24 cellular contexts compared by ENCODE assay signal in the genomic region with DNA sequence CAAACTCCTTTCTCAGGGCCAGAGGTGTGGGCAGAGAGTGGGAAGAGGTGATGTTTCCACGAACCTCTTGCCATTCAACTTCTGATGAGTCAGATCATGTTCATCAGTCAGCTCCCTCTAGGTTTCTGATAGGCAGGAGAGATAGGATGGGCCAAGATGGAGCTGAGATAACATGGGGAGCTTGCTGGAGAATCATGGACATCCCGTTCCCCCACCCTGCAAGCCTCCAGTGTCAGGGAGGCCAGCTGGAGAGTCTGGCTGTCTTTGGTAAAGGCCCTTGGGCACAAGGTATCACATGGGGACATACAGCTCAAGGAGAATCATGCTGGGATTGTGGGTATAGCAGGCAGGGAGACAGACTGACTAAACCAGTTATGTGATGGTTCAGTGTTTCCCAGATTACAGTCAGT.
DNase-seq lines count a peak whose midpoint lies in the region; ATAC-seq and TF ChIP-seq lines count a peak whose summit lies in the region.
"Had no signal": no experiment of that assay in that cellular context is flagged by ENCODE, and none has a peak within 500 bp of the region (broad histone marks: within the 10 kb centered on the region; RNA-seq: fewer than 3 reads in every experiment).

No MANE protein-coding gene starts in this region.

- no peak for TF ChIP-seq CTCF in body of pancreas (IDR thresholded peaks at IDR 0.05)

- no peaks in the 10 kb centered on the region for H3K9me3 ChIP-seq in body of pancreas
- H3K9me3 ChIP-seq: A549, BLaER1, gastrocnemius medialis, left lung, MG63, transverse colon had no signal

- H3K27ac ChIP-seq in body of pancreas = peak overlapping the region in 3 of 4 donors; percentile 32 to 48 (median 40)
- H3K27ac ChIP-seq: A549, BLaER1, dorsolateral prefrontal cortex, gastrocnemius medialis, left lung, transverse colon had no signal

- H3K27me3 Mint-ChIP-seq in activated naive CD4-positive, alpha-beta T cell treated with anti-CD3 and anti-CD28 coated beads, Interleukin-2, amount 10 ng/mL, durations not matched to agents 7 days and 5 days = no peaks in the 10 kb centered on the region

- no peak overlapping the region for H3K4me3 Mint-ChIP-seq in activated naive CD4-positive, alpha-beta T cell treated with anti-CD3 and anti-CD28 coated beads, Interleukin-2, amount 10 ng/mL, durations not matched to agents 7 days and 5 days
- H3K4me3 Mint-ChIP-seq: stimulated activated naive B cell treated with anti-CD40 and anti-IgM and Interleukin-4, amounts not matched to agents 10 μg/mL and 1 μg/mL and 100 μg/mL, for 72 hours had no signal

- H3K4me3 ChIP-seq in body of pancreas = no peak overlapping the region
- H3K4me3 ChIP-seq: A549, BLaER1, dorsolateral prefrontal cortex, gastrocnemius medialis, left lung, MG63, transverse colon had no signal

- no peak for DNase-seq in Right ventricle myocardium inferior (ENCODE audit: missing footprints)
- no peak for DNase-seq in cardiac septum (ENCODE audit: low spot score)
- no peak for DNase-seq in body of pancreas
- peak; percentile 65 for DNase-seq in islet precursor cell
- DNase-seq in stimulated activated naive CD4-positive, alpha-beta T cell (lab: John Stamatoyannopoulos, UW) = no peak
- DNase-seq in activated naive CD4-positive, alpha-beta T cell treated with anti-CD3 and anti-CD28 coated beads, Interleukin-2, amount 10 ng/mL, durations not matched to agents 7 days and 5 days = no peak
- DNase-seq in NCI-H2196 (lab: John Stamatoyannopoulos, UW; ENCODE audit: unreplicated experiment) = no peak
- DNase-seq: activated CD4-positive, alpha-beta T cell treated with anti-CD3 and anti-CD28 coated beads for 48 hours; caudate nucleus; dorsolateral prefrontal cortex; erythroblast; gastrocnemius medialis; left lung; MG63; NCI-H1436 treated with DMSO at 0.1 percent for 48 hours; NCI-H2171 treated with DMSO at 0.1 percent for 48 hours; NCI-H748 treated with DMSO at 0.1 percent for 48 hours; stimulated activated naive B cell treated with anti-CD40 and anti-IgM and Interleukin-4, amounts not matched to agents 10 μg/mL and 1 μg/mL and 100 μg/mL, for 72 hours; transverse colon had no signal

- CTCF ChIA-PET in activated naive CD4-positive, alpha-beta T cell treated with anti-CD3 and anti-CD28 coated beads, Interleukin-2, amount 10 ng/mL, durations not matched to agents 7 days and 5 days (lab: Charles Lee) = no interaction called here

- H3K4me1 ChIP-seq in body of pancreas = peaks cover 75% of the 10 kb centered on the region
- H3K4me1 ChIP-seq: A549, BLaER1, gastrocnemius medialis, left lung, transverse colon had no signal

- H3K36me3 ChIP-seq in body of pancreas (replicated peaks in 1 of 2; ENCODE audit: insufficient read depth in 1 of 2, low read depth in 2 of 2) = no peaks in the 10 kb centered on the region
- H3K36me3 ChIP-seq: BLaER1, gastrocnemius medialis, left lung, MG63, transverse colon had no signal

- H3K9me3 Mint-ChIP-seq in activated naive CD4-positive, alpha-beta T cell treated with anti-CD3 and anti-CD28 coated beads, Interleukin-2, amount 10 ng/mL, durations not matched to agents 7 days and 5 days = no peaks in the 10 kb centered on the region

- no peaks in the 10 kb centered on the region for H3K4me1 Mint-ChIP-seq in activated naive CD4-positive, alpha-beta T cell treated with anti-CD3 and anti-CD28 coated beads, Interleukin-2, amount 10 ng/mL, durations not matched to agents 7 days and 5 days
- H3K4me1 Mint-ChIP-seq: stimulated activated naive B cell treated with anti-CD40 and anti-IgM and Interleukin-4, amounts not matched to agents 10 μg/mL and 1 μg/mL and 100 μg/mL, for 72 hours had no signal

- no peak overlapping the region for H3K27ac Mint-ChIP-seq in activated naive CD4-positive, alpha-beta T cell treated with anti-CD3 and anti-CD28 coated beads, Interleukin-2, amount 10 ng/mL, durations not matched to agents 7 days and 5 days
- H3K27ac Mint-ChIP-seq: stimulated activated naive B cell treated with anti-CD40 and anti-IgM and Interleukin-4, amounts not matched to agents 10 μg/mL and 1 μg/mL and 100 μg/mL, for 72 hours had no signal

- no peaks in the 10 kb centered on the region for H3K36me3 Mint-ChIP-seq in activated naive CD4-positive, alpha-beta T cell treated with anti-CD3 and anti-CD28 coated beads, Interleukin-2, amount 10 ng/mL, durations not matched to agents 7 days and 5 days
- H3K36me3 Mint-ChIP-seq: stimulated activated naive B cell treated with anti-CD40 and anti-IgM and Interleukin-4, amounts not matched to agents 10 μg/mL and 1 μg/mL and 100 μg/mL, for 72 hours had no signal

- TF ChIP-seq POLR2A in body of pancreas (IDR thresholded peaks at IDR 0.05) = no peak

- ATAC-seq in Right ventricle myocardium inferior (peak; percentile 29), body of pancreas (no peak), HG02642 (IDR thresholded peaks at IDR 0.05; ENCODE audit: poor library complexity, unreplicated experiment) (no peak)
- ATAC-seq: A549; gastrocnemius medialis; left lung; Panc1; sciatic nerve; stimulated activated naive B cell treated with anti-CD40 and anti-IgM and Interleukin-4, amounts not matched to agents 10 μg/mL and 1 μg/mL and 100 μg/mL, for 72 hours had no signal

- H3K27me3 ChIP-seq in body of pancreas = no peaks in the 10 kb centered on the region
- H3K27me3 ChIP-seq: BLaER1, gastrocnemius medialis, MG63, transverse colon had no signal

- WGBS in body of pancreas, 2 donors = 53 to 80% methylated on average over 2 of the region's 2 CpGs

- intact Hi-C loops in Right ventricle myocardium inferior (cut with DNase I) = loop anchor here (2.0 to 5.0 kb wide), 3 partner anchors 60 to 135 kb away; a partner anchor contains a TSS
- intact Hi-C loops in cardiac septum (cut with DNase I) = loop anchor here (5.0 to 10.0 kb wide), 2 partner anchors 60 to 392 kb away; no protein-coding TSS in a partner anchor
- intact Hi-C loops in body of pancreas (cut with DNase I) = no loop called here
